1 cellular context compared by ENCODE assay signal in the genomic region with DNA sequence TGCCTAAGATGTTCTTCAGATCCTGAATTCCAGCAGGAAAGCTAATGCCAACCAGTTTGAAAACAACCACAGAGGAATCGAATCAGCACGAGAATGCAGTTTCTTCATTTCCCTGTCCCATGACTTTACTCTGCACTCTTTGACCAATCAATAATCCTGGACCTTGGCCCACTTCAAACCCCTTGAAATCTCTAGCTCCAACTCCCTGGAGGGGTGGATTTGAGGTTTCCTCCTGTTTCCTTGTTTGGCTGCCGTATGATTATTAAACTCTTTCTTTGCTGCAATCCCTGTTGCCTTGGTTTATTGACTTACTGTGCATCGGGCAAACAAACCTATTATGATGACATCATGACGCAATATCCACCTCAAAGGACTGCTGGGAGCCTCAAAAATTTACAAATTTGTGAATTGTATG.
TF ChIP-seq lines count a peak whose summit lies in the region.

No MANE protein-coding gene starts in this region.

TF ChIP-seq in HepG2, 621 proteins besides CTCF, POLR2A, EP300 and RAD21 (continued from another document and continues in another):
- TF ChIP-seq ZBTB4 (CRISPR knock-in tag; IDR thresholded peaks at IDR 0.05; ENCODE audit: borderline replicate concordance) (no peak), AGO1 (IDR thresholded peaks at IDR 0.05; ENCODE audit: low read depth, low read length, poor library complexity, severe bottlenecking) (no peak), SOX5 (CRISPR knock-in tag; IDR thresholded peaks at IDR 0.05; ENCODE audit: borderline replicate concordance) (peak; percentile 43; the same call in 1 of the 2 replicates), ZKSCAN5 (CRISPR knock-in tag; IDR thresholded peaks at IDR 0.05) (no peak), PATZ1 (CRISPR knock-in tag; IDR thresholded peaks at IDR 0.05) (peak; percentile 52; the same call in 1 of the 2 replicates), ZBTB39 (CRISPR knock-in tag; IDR thresholded peaks at IDR 0.05) (no peak), NCOA5 (CRISPR knock-in tag; IDR thresholded peaks at IDR 0.05) (no peak), ZNF12 (CRISPR knock-in tag; IDR thresholded peaks at IDR 0.05) (no peak), PITX1 (CRISPR knock-in tag; IDR thresholded peaks at IDR 0.05) (peak; percentile 41; the same call in 1 of the 2 replicates), MBNL3 (CRISPR knock-in tag; conservative IDR thresholded peaks at IDR 0.05) (no peak), GTF2F1 (IDR thresholded peaks at IDR 0.05; ENCODE audit: low read length) (no peak), DMAP1 (CRISPR knock-in tag; IDR thresholded peaks at IDR 0.05) (no peak), KMT2B (CRISPR knock-in tag; IDR thresholded peaks at IDR 0.05) (no peak), ZBTB26 (CRISPR knock-in tag; IDR thresholded peaks at IDR 0.05; ENCODE audit: borderline replicate concordance) (no peak), SIN3A (IDR thresholded peaks at IDR 0.05; ENCODE audit: borderline replicate concordance, low read depth, low read length) (no peak), ZNF441 (CRISPR knock-in tag; IDR thresholded peaks at IDR 0.05; ENCODE audit: borderline replicate concordance) (peak; percentile 99), ELF4 (CRISPR knock-in tag; IDR thresholded peaks at IDR 0.05; ENCODE audit: borderline replicate concordance) (0 out of 2 replicates have a peak, but pooled peaks have one; percentile 30), ZBTB42 (CRISPR knock-in tag; IDR thresholded peaks at IDR 0.05) (no peak), ZNF737 (CRISPR knock-in tag; IDR thresholded peaks at IDR 0.05; ENCODE audit: borderline replicate concordance) (no peak), ZFP82 (CRISPR knock-in tag; IDR thresholded peaks at IDR 0.05; ENCODE audit: borderline replicate concordance) (no peak), ZNF766 (CRISPR knock-in tag; IDR thresholded peaks at IDR 0.05; ENCODE audit: borderline replicate concordance) (no peak), MIER2 (CRISPR knock-in tag; IDR thresholded peaks at IDR 0.05) (0 out of 2 replicates have a peak, but pooled peaks have one; percentile 13), ZBTB43 (CRISPR knock-in tag; conservative IDR thresholded peaks at IDR 0.05) (no peak), SIX4 (CRISPR knock-in tag; IDR thresholded peaks at IDR 0.05) (no peak), ZNF343 (CRISPR knock-in tag; IDR thresholded peaks at IDR 0.05) (no peak), ZNF878 (CRISPR knock-in tag; IDR thresholded peaks at IDR 0.05) (0 out of 2 replicates have a peak, but pooled peaks have one; percentile 52), CHD4 (IDR thresholded peaks at IDR 0.05; ENCODE audit: borderline replicate concordance, low read length) (peak; percentile 28; the same call in 1 of the 2 replicates), EED (CRISPR knock-in tag; IDR thresholded peaks at IDR 0.05) (no peak), ZNF747 (CRISPR knock-in tag; IDR thresholded peaks at IDR 0.05; ENCODE audit: borderline replicate concordance) (no peak), MAZ (IDR thresholded peaks at IDR 0.05; ENCODE audit: borderline replicate concordance, low read depth, low read length) (no peak), MAZ (CRISPR knock-in tag; IDR thresholded peaks at IDR 0.05; ENCODE audit: low read depth) (no peak), MAFK (conservative IDR thresholded peaks at IDR 0.05 in 1 of 2, IDR thresholded peaks at IDR 0.05 in 1 of 2; ENCODE audit: low read length in 2 of 2) (no peak), HOXA7 (CRISPR knock-in tag; IDR thresholded peaks at IDR 0.05) (no peak), PHF21A (CRISPR knock-in tag; IDR thresholded peaks at IDR 0.05) (peak; percentile 84), MTF2 (CRISPR knock-in tag; IDR thresholded peaks at IDR 0.05; ENCODE audit: borderline replicate concordance) (no peak), ZNF605 (CRISPR knock-in tag; IDR thresholded peaks at IDR 0.05) (peak; percentile 44)
- TF ChIP-seq, protein P1, sequence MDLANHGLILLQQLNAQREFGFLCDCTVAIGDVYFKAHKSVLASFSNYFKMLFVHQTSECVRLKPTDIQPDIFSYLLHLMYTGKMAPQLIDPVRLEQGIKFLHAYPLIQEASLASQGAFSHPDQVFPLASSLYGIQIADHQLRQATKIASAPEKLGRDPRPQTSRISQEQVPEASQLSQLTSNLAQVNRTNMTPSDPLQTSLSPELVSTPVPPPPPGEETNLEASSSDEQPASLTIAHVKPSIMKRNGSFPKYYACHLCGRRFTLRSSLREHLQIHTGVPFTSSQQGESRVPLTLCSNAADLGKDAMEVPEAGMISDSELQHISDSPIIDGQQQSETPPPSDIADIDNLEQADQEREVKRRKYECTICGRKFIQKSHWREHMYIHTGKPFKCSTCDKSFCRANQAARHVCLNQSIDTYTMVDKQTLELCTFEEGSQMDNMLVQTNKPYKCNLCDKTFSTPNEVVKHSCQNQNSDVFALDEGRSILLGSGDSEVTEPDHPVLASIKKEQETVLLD (CRISPR knock-in tag; IDR thresholded peaks at IDR 0.05; ENCODE audit: low read depth), result no peak
- TF ChIP-seq, protein P2, sequence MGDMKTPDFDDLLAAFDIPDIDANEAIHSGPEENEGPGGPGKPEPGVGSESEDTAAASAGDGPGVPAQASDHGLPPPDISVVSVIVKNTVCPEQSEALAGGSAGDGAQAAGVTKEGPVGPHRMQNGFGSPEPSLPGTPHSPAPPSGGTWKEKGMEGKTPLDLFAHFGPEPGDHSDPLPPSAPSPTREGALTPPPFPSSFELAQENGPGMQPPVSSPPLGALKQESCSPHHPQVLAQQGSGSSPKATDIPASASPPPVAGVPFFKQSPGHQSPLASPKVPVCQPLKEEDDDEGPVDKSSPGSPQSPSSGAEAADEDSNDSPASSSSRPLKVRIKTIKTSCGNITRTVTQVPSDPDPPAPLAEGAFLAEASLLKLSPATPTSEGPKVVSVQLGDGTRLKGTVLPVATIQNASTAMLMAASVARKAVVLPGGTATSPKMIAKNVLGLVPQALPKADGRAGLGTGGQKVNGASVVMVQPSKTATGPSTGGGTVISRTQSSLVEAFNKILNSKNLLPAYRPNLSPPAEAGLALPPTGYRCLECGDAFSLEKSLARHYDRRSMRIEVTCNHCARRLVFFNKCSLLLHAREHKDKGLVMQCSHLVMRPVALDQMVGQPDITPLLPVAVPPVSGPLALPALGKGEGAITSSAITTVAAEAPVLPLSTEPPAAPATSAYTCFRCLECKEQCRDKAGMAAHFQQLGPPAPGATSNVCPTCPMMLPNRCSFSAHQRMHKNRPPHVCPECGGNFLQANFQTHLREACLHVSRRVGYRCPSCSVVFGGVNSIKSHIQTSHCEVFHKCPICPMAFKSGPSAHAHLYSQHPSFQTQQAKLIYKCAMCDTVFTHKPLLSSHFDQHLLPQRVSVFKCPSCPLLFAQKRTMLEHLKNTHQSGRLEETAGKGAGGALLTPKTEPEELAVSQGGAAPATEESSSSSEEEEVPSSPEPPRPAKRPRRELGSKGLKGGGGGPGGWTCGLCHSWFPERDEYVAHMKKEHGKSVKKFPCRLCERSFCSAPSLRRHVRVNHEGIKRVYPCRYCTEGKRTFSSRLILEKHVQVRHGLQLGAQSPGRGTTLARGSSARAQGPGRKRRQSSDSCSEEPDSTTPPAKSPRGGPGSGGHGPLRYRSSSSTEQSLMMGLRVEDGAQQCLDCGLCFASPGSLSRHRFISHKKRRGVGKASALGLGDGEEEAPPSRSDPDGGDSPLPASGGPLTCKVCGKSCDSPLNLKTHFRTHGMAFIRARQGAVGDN (CRISPR knock-in tag; IDR thresholded peaks at IDR 0.05), result no peak
- TF ChIP-seq, protein P3, sequence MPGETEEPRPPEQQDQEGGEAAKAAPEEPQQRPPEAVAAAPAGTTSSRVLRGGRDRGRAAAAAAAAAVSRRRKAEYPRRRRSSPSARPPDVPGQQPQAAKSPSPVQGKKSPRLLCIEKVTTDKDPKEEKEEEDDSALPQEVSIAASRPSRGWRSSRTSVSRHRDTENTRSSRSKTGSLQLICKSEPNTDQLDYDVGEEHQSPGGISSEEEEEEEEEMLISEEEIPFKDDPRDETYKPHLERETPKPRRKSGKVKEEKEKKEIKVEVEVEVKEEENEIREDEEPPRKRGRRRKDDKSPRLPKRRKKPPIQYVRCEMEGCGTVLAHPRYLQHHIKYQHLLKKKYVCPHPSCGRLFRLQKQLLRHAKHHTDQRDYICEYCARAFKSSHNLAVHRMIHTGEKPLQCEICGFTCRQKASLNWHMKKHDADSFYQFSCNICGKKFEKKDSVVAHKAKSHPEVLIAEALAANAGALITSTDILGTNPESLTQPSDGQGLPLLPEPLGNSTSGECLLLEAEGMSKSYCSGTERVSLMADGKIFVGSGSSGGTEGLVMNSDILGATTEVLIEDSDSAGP (CRISPR knock-in tag; IDR thresholded peaks at IDR 0.05; ENCODE audit: borderline replicate concordance), result no peak
- TF ChIP-seq, protein P4, sequence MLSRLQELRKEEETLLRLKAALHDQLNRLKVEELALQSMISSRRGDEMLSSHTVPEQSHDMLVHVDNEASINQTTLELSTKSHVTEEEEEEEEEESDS (CRISPR knock-in tag; IDR thresholded peaks at IDR 0.05; ENCODE audit: borderline replicate concordance), result no peak
- TF ChIP-seq, protein P5, sequence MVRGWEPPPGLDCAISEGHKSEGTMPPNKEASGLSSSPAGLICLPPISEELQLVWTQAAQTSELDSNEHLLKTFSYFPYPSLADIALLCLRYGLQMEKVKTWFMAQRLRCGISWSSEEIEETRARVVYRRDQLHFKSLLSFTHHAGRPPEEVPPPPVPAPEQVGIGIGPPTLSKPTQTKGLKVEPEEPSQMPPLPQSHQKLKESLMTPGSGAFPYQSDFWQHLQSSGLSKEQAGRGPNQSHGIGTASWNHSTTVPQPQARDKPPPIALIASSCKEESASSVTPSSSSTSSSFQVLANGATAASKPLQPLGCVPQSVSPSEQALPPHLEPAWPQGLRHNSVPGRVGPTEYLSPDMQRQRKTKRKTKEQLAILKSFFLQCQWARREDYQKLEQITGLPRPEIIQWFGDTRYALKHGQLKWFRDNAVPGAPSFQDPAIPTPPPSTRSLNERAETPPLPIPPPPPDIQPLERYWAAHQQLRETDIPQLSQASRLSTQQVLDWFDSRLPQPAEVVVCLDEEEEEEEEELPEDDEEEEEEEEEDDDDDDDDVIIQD (CRISPR knock-in tag; IDR thresholded peaks at IDR 0.05; ENCODE audit: low read depth), result peak; percentile 18; the same call in 1 of the 2 replicates
